Comparison of ENCODE assay signal across 8 cellular contexts in the genomic region with DNA sequence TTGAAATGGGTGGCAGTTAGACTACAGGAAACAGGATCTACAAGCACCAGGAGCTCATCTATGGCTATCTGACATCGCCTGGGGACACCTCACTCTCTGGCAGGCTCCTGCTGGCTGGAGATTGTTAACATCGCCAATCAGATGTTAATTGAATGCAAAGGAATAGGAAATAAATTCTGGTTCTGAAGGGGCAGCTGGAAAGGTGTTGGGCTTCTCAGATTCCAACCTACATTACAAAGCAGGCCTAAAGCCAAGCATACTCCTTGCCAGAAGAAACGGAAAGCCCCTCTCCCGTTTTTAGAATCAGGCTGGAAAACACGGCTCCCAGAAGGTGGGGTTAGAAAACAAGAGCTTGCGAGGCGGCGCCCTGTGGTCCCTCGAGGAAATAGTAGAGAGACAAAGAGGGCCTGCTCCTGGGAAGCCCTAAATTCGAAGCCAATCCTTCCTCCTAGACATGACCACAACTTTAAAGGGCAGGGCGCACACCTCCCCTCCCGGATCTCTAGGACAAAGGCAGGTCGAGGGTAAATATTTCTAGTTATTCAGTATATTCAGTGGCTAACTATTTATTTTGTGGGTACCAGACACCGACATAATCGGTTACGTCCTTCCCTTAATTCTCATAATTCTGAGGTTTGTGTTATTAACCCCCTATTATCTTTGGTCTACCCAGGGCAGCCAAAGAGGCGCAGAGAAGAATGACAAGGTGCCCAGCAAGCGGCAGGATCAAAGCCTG. TPM values are rescaled to one million over a fixed set of nuclear protein-coding genes. Genes with fewer than 3 reads are reported as not detected.
A peak's percentile ranks its signal among the peaks of the same experiment; 100 is the strongest.
DNase-seq lines count a peak whose midpoint lies in the region; ATAC-seq lines count a peak whose summit lies in the region.

No MANE protein-coding gene starts in this region.

- H3K36me3 ChIP-seq in iPS DF 6.9 (ENCODE audit: control insufficient read depth, insufficient read depth, low read length) = 0 out of 2 replicates have a peak, but pooled peaks cover 2% of the 10 kb centered on the region
- H3K36me3 ChIP-seq in thymus (ENCODE audit: control insufficient read depth, insufficient read depth) = no peaks in the 10 kb centered on the region

- H3K27ac ChIP-seq in iPS DF 6.9 (ENCODE audit: low read length) (no peak overlapping the region), thymus (ENCODE audit: low read depth) (no peak overlapping the region)

- H3K4me3 ChIP-seq in iPS DF 6.9 (ENCODE audit: low read length) (peak overlapping the region; percentile 47; the same call in 1 of the 2 replicates), thymus (ENCODE audit: low read length) (peak overlapping the region; percentile 29)

- ATAC-seq in HG03045 (IDR thresholded peaks at IDR 0.05; ENCODE audit: unreplicated experiment) (peak; percentile 5), GM18867 (IDR thresholded peaks at IDR 0.05; ENCODE audit: unreplicated experiment) (no peak), GM21737 (IDR thresholded peaks at IDR 0.05; ENCODE audit: unreplicated experiment) (no peak), GM21786 (IDR thresholded peaks at IDR 0.05; ENCODE audit: unreplicated experiment) (no peak)

- peak; percentile 54 for DNase-seq in COR-L47 (lab: John Stamatoyannopoulos, UW)
- peak; percentile 61 for DNase-seq in SK-N-DZ (ENCODE audit: low spot score)
- DNase-seq in iPS DF 6.9 (ENCODE audit: low read depth, low spot score) = no peak

- no peaks in the 10 kb centered on the region for H3K27me3 ChIP-seq in iPS DF 6.9 (ENCODE audit: control insufficient read depth, insufficient read depth, low read length)
- peaks cover 8% of the 10 kb centered on the region for H3K27me3 ChIP-seq in thymus (ENCODE audit: control insufficient read depth, insufficient read depth)

- WGBS in iPS DF 6.9 (ENCODE audit: insufficient coverage, insufficient read length) = no CpG with 5 or more reads among the region's 18 CpGs
- 12% methylated on average over 18 of the region's 18 CpGs for WGBS in thymus

- no peaks in the 10 kb centered on the region for H3K9me3 ChIP-seq in iPS DF 6.9 (ENCODE audit: control insufficient read depth, insufficient read depth, low read length)
- no peaks in the 10 kb centered on the region for H3K9me3 ChIP-seq in thymus (ENCODE audit: control insufficient read depth)

- H3K4me1 ChIP-seq in iPS DF 6.9 (ENCODE audit: control insufficient read depth, insufficient read depth, low read length) = no peaks in the 10 kb centered on the region; the same call in 1 of the 2 replicates
- peaks cover 4% of the 10 kb centered on the region for H3K4me1 ChIP-seq in thymus (ENCODE audit: control insufficient read depth, insufficient read depth, low read length)

RNA-seq across cellular contexts. Expression of a gene that starts 0.8 kb away (rescaled TPM):
- polyA plus RNA-seq in SK-N-DZ (2014; cell fraction: cytosol; rRNA removed) = 15.2 and 16.9 TPM in 2 replicates
- 16.4 and 24.4 TPM in 2 replicates for polyA plus RNA-seq in SK-N-DZ (2014; cell fraction: nucleus; rRNA removed)
- polyA plus RNA-seq in thymus = 15.9 TPM
